ENCODE assay signal across 22 cellular contexts in genomic region chr2:72638600-72639211, GRCh38.
"Had no signal": no experiment of that assay in that cellular context is flagged by ENCODE, and none has a peak within 500 bp of the region (broad histone marks: within the 10 kb centered on the region; RNA-seq: fewer than 3 reads in every experiment).

No MANE protein-coding gene starts in this region.

- DNase-seq: dermis blood vessel endothelial cell; effector memory CD4-positive, alpha-beta T cell; foreskin keratinocyte; hypothalamus; immature natural killer cell; islet precursor cell; kidney glomerular epithelial cell; left colon; naive thymus-derived CD4-positive, alpha-beta T cell; pancreas; retina; stimulated activated CD4-positive, alpha-beta T cell treated with anti-CD3 and anti-CD28 coated beads, Interleukin-2, amount 100 ng/mL, for 48 hours; stimulated activated naive CD4-positive, alpha-beta T cell; stimulated activated naive CD8-positive, alpha-beta T cell treated with anti-CD3 and anti-CD28 coated beads, Interleukin-15, amount 100 ng/mL, for 72 hours had no signal

- H3K4me3 ChIP-seq: cardiac muscle cell, coronary artery, esophagus muscularis mucosa, gastroesophageal sphincter, lung, pancreas, suprapubic skin had no signal

- H3K4me1 ChIP-seq: esophagus muscularis mucosa, foreskin keratinocyte, gastroesophageal sphincter, pancreas, suprapubic skin had no signal

- H3K9me3 ChIP-seq: esophagus muscularis mucosa, neutrophil, pancreas, suprapubic skin had no signal

- H3K36me3 ChIP-seq: cardiac muscle cell, esophagus muscularis mucosa, gastroesophageal sphincter, neutrophil, pancreas had no signal

- FAIRE-seq: pancreas had no signal

- H3K27me3 ChIP-seq: cardiac muscle cell, esophagus muscularis mucosa, foreskin keratinocyte, gastroesophageal sphincter, neutrophil, pancreas, suprapubic skin had no signal

- ATAC-seq: foreskin keratinocyte; gastroesophageal sphincter; left colon; naive thymus-derived CD4-positive, alpha-beta T cell; pancreas; sciatic nerve; stimulated activated naive CD8-positive, alpha-beta T cell treated with anti-CD3 and anti-CD28 coated beads, Interleukin-15, amount 100 ng/mL, for 72 hours had no signal

- H3K27ac ChIP-seq: cardiac muscle cell, coronary artery, esophagus muscularis mucosa, foreskin keratinocyte, gastroesophageal sphincter, neutrophil, pancreas, suprapubic skin had no signal
